In the genomic region with DNA sequence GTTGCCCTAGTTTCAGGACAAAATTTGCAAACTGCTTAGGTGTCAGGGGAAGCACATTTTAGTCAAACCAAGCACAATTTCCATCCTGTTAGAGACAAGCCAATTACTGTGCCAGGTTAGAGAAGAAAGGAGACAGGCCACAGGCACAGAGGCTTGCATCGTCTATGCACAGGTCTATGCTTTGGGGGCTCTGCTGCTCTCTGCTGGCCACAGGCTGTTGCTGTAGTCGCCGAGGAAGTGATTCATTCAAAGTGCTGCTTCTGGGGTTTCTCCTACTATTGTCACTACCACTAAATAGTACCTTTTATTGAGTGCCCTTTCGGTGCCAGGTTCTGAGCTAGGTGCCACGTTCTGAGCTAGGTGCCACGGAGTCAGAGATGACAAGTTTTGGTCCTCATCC, we compare ENCODE assay signal across 8 cellular contexts. TPM values are rescaled to one million over a fixed set of nuclear protein-coding genes. Genes with fewer than 3 reads are reported as not detected.
DNase-seq lines count a peak whose midpoint lies in the region; ATAC-seq and TF ChIP-seq lines count a peak whose summit lies in the region.

No MANE protein-coding gene starts in this region.

- H3K4me3 ChIP-seq in BJ (ENCODE audit: low read depth, low read length): no peak overlapping the region

- ATAC-seq in GM19025 (IDR thresholded peaks at IDR 0.05; ENCODE audit: low read depth, unreplicated experiment) (peak; percentile 87), HG03175 (IDR thresholded peaks at IDR 0.05; ENCODE audit: unreplicated experiment) (peak; percentile 95)
- peak; percentile 100 for ATAC-seq in effector memory CD8-positive, alpha-beta T cell (replicated peaks)
- ATAC-seq in stimulated activated effector memory CD8-positive, alpha-beta T cell treated with anti-CD3 and anti-CD28 coated beads, Interleukin-12 subunit alpha, Interleukin-12 subunit beta, amount 100 ng/mL, for 72 hours: peak; percentile 99

- no peaks in the 10 kb centered on the region for H3K27me3 ChIP-seq in BJ (ENCODE audit: control insufficient read depth, insufficient read depth, low read length)

- POLR2A ChIA-PET in BJ (lab: Charles Lee): no interaction called here

- TF ChIP-seq CTCF in BJ (IDR thresholded peaks at IDR 0.05; ENCODE audit: insufficient read depth, low read depth, low read length): peak; percentile 75

- no peaks in the 10 kb centered on the region for H3K36me3 ChIP-seq in BJ (ENCODE audit: control insufficient read depth, insufficient read depth, low read length)

- DNase-seq in BJ (ENCODE audit: low read depth) (no peak), NCI-H774 (lab: John Stamatoyannopoulos, UW) (peak; percentile 55), myocyte (ENCODE audit: low read depth) (peak; percentile 38)
- DNase-seq in activated CD8-positive, alpha-beta memory T cell treated with anti-CD3 and anti-CD28 coated beads for 24 hours: peak; percentile 75
- DNase-seq in effector memory CD8-positive, alpha-beta T cell: peak; percentile 44 to 56 (median 55)
- DNase-seq in stimulated activated effector memory CD8-positive, alpha-beta T cell treated with anti-CD3 and anti-CD28 coated beads, Interleukin-12 subunit alpha, Interleukin-12 subunit beta, amount 100 ng/mL, for 72 hours (ENCODE audit: low spot score in 2 of 2): peak; percentile 23 to 68

- H3K27ac Mint-ChIP-seq in effector memory CD8-positive, alpha-beta T cell: peak overlapping the region in 1 of 2 donors; percentile 73
- no peak overlapping the region for H3K27ac Mint-ChIP-seq in stimulated activated effector memory CD8-positive, alpha-beta T cell treated with anti-CD3 and anti-CD28 coated beads, Interleukin-12 subunit alpha, Interleukin-12 subunit beta, amount 100 ng/mL, for 72 hours

- no peaks in the 10 kb centered on the region for H3K9me3 Mint-ChIP-seq in effector memory CD8-positive, alpha-beta T cell
- no peaks in the 10 kb centered on the region for H3K9me3 Mint-ChIP-seq in stimulated activated effector memory CD8-positive, alpha-beta T cell treated with anti-CD3 and anti-CD28 coated beads, Interleukin-12 subunit alpha, Interleukin-12 subunit beta, amount 100 ng/mL, for 72 hours

- CTCF ChIA-PET in BJ (lab: Yijun Ruan, JAX): interaction anchor here (1.1 to 2.8 kb wide), 3 partner anchors 411 to 549 kb away, joined by 3 to 7 read pairs (median 5); no protein-coding TSS in a partner anchor

- H3K4me1 Mint-ChIP-seq in effector memory CD8-positive, alpha-beta T cell (ENCODE audit: low read depth in 2 of 2): peaks cover 3 to 11% of the 10 kb centered on the region in 2 donors
- peaks cover 17% of the 10 kb centered on the region for H3K4me1 Mint-ChIP-seq in stimulated activated effector memory CD8-positive, alpha-beta T cell treated with anti-CD3 and anti-CD28 coated beads, Interleukin-12 subunit alpha, Interleukin-12 subunit beta, amount 100 ng/mL, for 72 hours

- H3K27me3 Mint-ChIP-seq in effector memory CD8-positive, alpha-beta T cell: no peaks in the 10 kb centered on the region

- H3K4me3 Mint-ChIP-seq in effector memory CD8-positive, alpha-beta T cell: no peak overlapping the region
- peak overlapping the region; percentile 21 for H3K4me3 Mint-ChIP-seq in stimulated activated effector memory CD8-positive, alpha-beta T cell treated with anti-CD3 and anti-CD28 coated beads, Interleukin-12 subunit alpha, Interleukin-12 subunit beta, amount 100 ng/mL, for 72 hours

- no peaks in the 10 kb centered on the region for H3K36me3 Mint-ChIP-seq in effector memory CD8-positive, alpha-beta T cell (ENCODE audit: insufficient read depth)
- no peaks in the 10 kb centered on the region for H3K36me3 Mint-ChIP-seq in stimulated activated effector memory CD8-positive, alpha-beta T cell treated with anti-CD3 and anti-CD28 coated beads, Interleukin-12 subunit alpha, Interleukin-12 subunit beta, amount 100 ng/mL, for 72 hours

RNA-seq across cellular contexts. Expression of gene VGLL1, which starts 45.5 kb away (rescaled TPM):
- not detected in 2 replicates for polyA plus RNA-seq in BJ (2011; rRNA removed)
- not detected in 2 replicates for polyA minus RNA-seq in BJ (2011; rRNA and poly(A)+ RNA removed)
- not detected in 2 replicates for total RNA-seq in myocyte
- polyA plus RNA-seq in myocyte (2012): not detected
